Comparison of ENCODE assay signal across 16 cellular contexts in genomic region chr10:86167101-86167761, GRCh38.
A peak's percentile ranks its signal among the peaks of the same experiment; 100 is the strongest.
DNase-seq lines count a peak whose midpoint lies in the region; ATAC-seq and TF ChIP-seq lines count a peak whose summit lies in the region.
"Had no signal": no experiment of that assay in that cellular context is flagged by ENCODE, and none has a peak within 500 bp of the region (broad histone marks: within the 10 kb centered on the region; RNA-seq: fewer than 3 reads in every experiment).

No MANE protein-coding gene starts in this region.

- CTCF ChIA-PET in activated CD4-positive, alpha-beta T cell treated with anti-CD3 and anti-CD28 coated beads, Interleukin-2, amount 10 ng/mL, durations not matched to agents 7 days and 5 days (lab: Charles Lee), result no interaction called here
- CTCF ChIA-PET in CD4-positive, alpha-beta memory T cell (lab: Charles Lee; ENCODE audit: partially characterized antibody), result no interaction called here

- no peak overlapping the region for H3K4me3 ChIP-seq in suprapubic skin
- H3K4me3 ChIP-seq in CD4-positive, alpha-beta memory T cell (ENCODE audit: low read length in 2 of 2), result no peak overlapping the region
- H3K4me3 ChIP-seq: HAP-1 had no signal

- H3K36me3 Mint-ChIP-seq in activated CD4-positive, alpha-beta T cell treated with anti-CD3 and anti-CD28 coated beads, Interleukin-2, amount 10 ng/mL, durations not matched to agents 7 days and 5 days (ENCODE audit: low read depth), result no peaks in the 10 kb centered on the region
- no peaks in the 10 kb centered on the region for H3K36me3 Mint-ChIP-seq in CD4-positive, alpha-beta memory T cell
- H3K36me3 Mint-ChIP-seq: CD14-positive monocyte; CD8-positive, alpha-beta memory T cell had no signal

- peaks cover 13% of the 10 kb centered on the region for H3K27me3 Mint-ChIP-seq in activated CD4-positive, alpha-beta T cell treated with anti-CD3 and anti-CD28 coated beads, Interleukin-2, amount 10 ng/mL, durations not matched to agents 7 days and 5 days
- H3K27me3 Mint-ChIP-seq in CD4-positive, alpha-beta memory T cell, result peaks cover 3 to 5% of the 10 kb centered on the region in 2 donors

- intact Hi-C loops in cardiac septum (cut with DNase I), result no loop called here
- intact Hi-C loops in left ventricle myocardium superior (cut with micrococcal nuclease), result no loop called here
- intact Hi-C loops in CD4-positive, alpha-beta memory T cell (cut with micrococcal nuclease), result no loop called here

- H3K27ac Mint-ChIP-seq in activated CD4-positive, alpha-beta T cell treated with anti-CD3 and anti-CD28 coated beads, Interleukin-2, amount 10 ng/mL, durations not matched to agents 7 days and 5 days, result peak overlapping the region; percentile 19
- no peak overlapping the region for H3K27ac Mint-ChIP-seq in CD4-positive, alpha-beta memory T cell
- H3K27ac Mint-ChIP-seq: CD8-positive, alpha-beta memory T cell; HFFc6 had no signal

- TF ChIP-seq EP300 in suprapubic skin (IDR thresholded peaks at IDR 0.05), result no peak

- H3K9me3 Mint-ChIP-seq in activated CD4-positive, alpha-beta T cell treated with anti-CD3 and anti-CD28 coated beads, Interleukin-2, amount 10 ng/mL, durations not matched to agents 7 days and 5 days, result no peaks in the 10 kb centered on the region
- H3K9me3 Mint-ChIP-seq in CD4-positive, alpha-beta memory T cell, result no peaks in the 10 kb centered on the region

- no peak for TF ChIP-seq CTCF in suprapubic skin (IDR thresholded peaks at IDR 0.05)

- no peaks in the 10 kb centered on the region for H3K27me3 ChIP-seq in suprapubic skin
- no peaks in the 10 kb centered on the region for H3K27me3 ChIP-seq in CD4-positive, alpha-beta memory T cell (ENCODE audit: insufficient read depth, low read length)

- H3K9me3 ChIP-seq in suprapubic skin, result no peaks in the 10 kb centered on the region
- no peaks in the 10 kb centered on the region for H3K9me3 ChIP-seq in CD4-positive, alpha-beta memory T cell (ENCODE audit: control insufficient read depth in 1 of 2, low read length in 2 of 2)
- H3K9me3 ChIP-seq: HAP-1 had no signal

- no peak for ATAC-seq in left ventricle myocardium superior

- H3K4me1 Mint-ChIP-seq in activated CD4-positive, alpha-beta T cell treated with anti-CD3 and anti-CD28 coated beads, Interleukin-2, amount 10 ng/mL, durations not matched to agents 7 days and 5 days, result no peaks in the 10 kb centered on the region
- H3K4me1 Mint-ChIP-seq in CD4-positive, alpha-beta memory T cell, result no peaks in the 10 kb centered on the region
- H3K4me1 Mint-ChIP-seq: CD8-positive, alpha-beta memory T cell had no signal

- POLR2A ChIA-PET in activated CD4-positive, alpha-beta T cell treated with anti-CD3 and anti-CD28 coated beads, Interleukin-2, amount 10 ng/mL, durations not matched to agents 7 days and 5 days (lab: Charles Lee), result no interaction called here
- POLR2A ChIA-PET in CD4-positive, alpha-beta memory T cell (lab: Charles Lee; ENCODE audit: partially characterized antibody), result no interaction called here

- no peaks in the 10 kb centered on the region for H3K36me3 ChIP-seq in suprapubic skin
- no peaks in the 10 kb centered on the region for H3K36me3 ChIP-seq in CD4-positive, alpha-beta memory T cell (ENCODE audit: insufficient read depth, low read length)
- H3K36me3 ChIP-seq: HAP-1 had no signal

- 77% methylated on average over 3 of the region's 6 CpGs for WGBS in suprapubic skin

- no peak for TF ChIP-seq POLR2A in suprapubic skin (IDR thresholded peaks at IDR 0.05)

- no peak overlapping the region for H3K27ac ChIP-seq in suprapubic skin
- H3K27ac ChIP-seq in CD4-positive, alpha-beta memory T cell (ENCODE audit: low read depth, low read length), result no peak overlapping the region
- H3K27ac ChIP-seq: 22Rv1, HL-60 had no signal

- no peak overlapping the region for H3K4me3 Mint-ChIP-seq in activated CD4-positive, alpha-beta T cell treated with anti-CD3 and anti-CD28 coated beads, Interleukin-2, amount 10 ng/mL, durations not matched to agents 7 days and 5 days
- no peak overlapping the region for H3K4me3 Mint-ChIP-seq in CD4-positive, alpha-beta memory T cell
- H3K4me3 Mint-ChIP-seq: CD14-positive monocyte; CD8-positive, alpha-beta memory T cell; HFFc6 had no signal

- no peak for DNase-seq in activated CD4-positive, alpha-beta T cell treated with anti-CD3 and anti-CD28 coated beads, Interleukin-2, amount 10 ng/mL, durations not matched to agents 7 days and 5 days
- DNase-seq in activated CD4-positive, alpha-beta T cell treated with anti-CD3 and anti-CD28 coated beads for 4 hours, result no peak
- DNase-seq in cardiac septum (ENCODE audit: low spot score) (peak; percentile 41), left ventricle myocardium superior (no peak), suprapubic skin (ENCODE audit: low spot score in 2 of 2) (peak; percentile 38 to 55), SHP77 (lab: John Stamatoyannopoulos, UW) (no peak), medulla oblongata (ENCODE audit: extremely low spot score) (no peak)
- DNase-seq in CD4-positive, alpha-beta memory T cell, result no peak
- DNase-seq: CD8-positive, alpha-beta memory T cell; DMS53; GF-D8; HFFc6 had no signal

- H3K4me1 ChIP-seq in suprapubic skin, result no peaks in the 10 kb centered on the region
- H3K4me1 ChIP-seq in CD4-positive, alpha-beta memory T cell (ENCODE audit: insufficient read depth, low read length), result no peaks in the 10 kb centered on the region
- H3K4me1 ChIP-seq: HAP-1 had no signal

Comparison
In these comparisons a context has a peak if more than half of its experiments do, and no peak if none do; other contexts are left out.
1. DNase-seq: peak in cardiac septum (single experiment) and suprapubic skin (2 of 2); none in activated CD4-positive, alpha-beta T cell treated with anti-CD3 and anti-CD28 coated beads, Interleukin-2, amount 10 ng/mL, durations not matched to agents 7 days and 5 days (single experiment), activated CD4-positive, alpha-beta T cell treated with anti-CD3 and anti-CD28 coated beads for 4 hours (0 of 2), left ventricle myocardium superior (single experiment), CD4-positive, alpha-beta memory T cell (0 of 5), SHP77 (0 of 2) and medulla oblongata (single experiment).